ENCODE assay signal across 19 cellular contexts in the genomic region with DNA sequence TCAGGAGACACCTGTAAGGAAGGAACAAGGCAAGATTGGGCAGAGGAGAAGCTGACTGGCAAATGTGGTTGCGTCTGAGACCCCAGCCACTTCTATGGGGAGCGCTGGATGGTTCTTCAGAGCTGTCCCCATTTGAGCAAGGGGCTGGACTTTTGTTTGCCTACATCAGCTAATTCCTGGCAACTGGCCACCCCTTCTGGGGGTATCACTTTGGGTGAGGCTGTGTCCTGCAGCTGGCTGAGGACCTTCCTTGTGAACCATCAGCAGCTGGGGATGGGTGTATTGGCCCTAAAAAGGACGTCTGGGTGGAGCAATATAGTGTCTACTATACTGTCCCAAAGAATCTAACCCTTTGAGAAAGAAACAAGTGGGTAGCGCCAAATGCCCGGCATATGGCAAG.
"Had no signal": no experiment of that assay in that cellular context is flagged by ENCODE, and none has a peak within 500 bp of the region (broad histone marks: within the 10 kb centered on the region; RNA-seq: fewer than 3 reads in every experiment).

No MANE protein-coding gene starts in this region.

- H3K4me3 Mint-ChIP-seq: activated CD8-positive, alpha-beta T cell treated with anti-CD3 and anti-CD28 coated beads for 36 hours; activated naive CD8-positive, alpha-beta T cell; activated T-cell treated with anti-CD3 and anti-CD28 coated beads, Interleukin-2, amount 50 U/mL, for 72 hours; brain; immature natural killer cell; natural killer cell treated with Interleukin-12 subunit alpha and Interleukin-12 subunit beta and Interleukin-15 and Interleukin-18, amount 100 ng/mL, for 72 hours; type B pancreatic cell had no signal

- H3K36me3 Mint-ChIP-seq: immature natural killer cell; natural killer cell treated with Interleukin-12 subunit alpha and Interleukin-12 subunit beta and Interleukin-15 and Interleukin-18, amount 100 ng/mL, for 72 hours had no signal

- H3K9me3 Mint-ChIP-seq: activated CD8-positive, alpha-beta T cell treated with anti-CD3 and anti-CD28 coated beads for 36 hours; immature natural killer cell; natural killer cell treated with Interleukin-12 subunit alpha and Interleukin-12 subunit beta and Interleukin-15 and Interleukin-18, amount 100 ng/mL, for 72 hours had no signal

- H3K27ac Mint-ChIP-seq: activated CD8-positive, alpha-beta T cell treated with anti-CD3 and anti-CD28 coated beads for 36 hours; activated naive CD8-positive, alpha-beta T cell; activated T-cell treated with anti-CD3 and anti-CD28 coated beads, Interleukin-2, amount 50 U/mL, for 72 hours; immature natural killer cell; natural killer cell treated with Interleukin-12 subunit alpha and Interleukin-12 subunit beta and Interleukin-15 and Interleukin-18, amount 100 ng/mL, for 72 hours; progenitor cell of endocrine pancreas had no signal

- H3K27me3 Mint-ChIP-seq: brain, progenitor cell of endocrine pancreas, type B pancreatic cell had no signal

- ATAC-seq: activated CD8-positive, alpha-beta T cell treated with anti-CD3 and anti-CD28 coated beads for 36 hours; activated T-cell treated with anti-CD3 and anti-CD28 coated beads, Interleukin-2, amount 50 U/mL, for 72 hours; left colon; natural killer cell treated with Interleukin-12 subunit alpha and Interleukin-12 subunit beta and Interleukin-15 and Interleukin-18, amount 100 ng/mL, for 72 hours; right cardiac atrium; stimulated activated naive CD8-positive, alpha-beta T cell treated with anti-CD3 and anti-CD28 coated beads, Interleukin-15, Interleukin-2, amounts not matched to agents 100 U/mL and 50 U/mL, for 24 hours had no signal

- DNase-seq: activated CD4-positive, alpha-beta T cell treated with anti-CD3 and anti-CD28 coated beads for 4 hours; activated CD8-positive, alpha-beta T cell treated with anti-CD3 and anti-CD28 coated beads for 36 hours; activated gamma-delta T cell treated with Interleukin-2 at 50 U/mL for 16 hours; activated T-cell treated with anti-CD3 and anti-CD28 coated beads, Interleukin-2, amount 50 U/mL, for 72 hours; amniotic stem cell; cortex of kidney; effector CD8-positive, alpha-beta T cell; foreskin fibroblast; glutamatergic neuron; immature natural killer cell; left colon; stimulated activated naive CD8-positive, alpha-beta T cell treated with anti-CD3 and anti-CD28 coated beads, Interleukin-15, Interleukin-2, amounts not matched to agents 100 U/mL and 50 U/mL, for 24 hours; T-helper 2 cell had no signal
